Comparison of ENCODE assay signal across 33 cellular contexts in genomic region chr4:123198706-123199105, GRCh38.
"Had no signal": no experiment of that assay in that cellular context is flagged by ENCODE, and none has a peak within 500 bp of the region (broad histone marks: within the 10 kb centered on the region; RNA-seq: fewer than 3 reads in every experiment).

No MANE protein-coding gene starts in this region.

- FAIRE-seq: endometrium, keratinocyte had no signal

- H3K4me3 Mint-ChIP-seq: activated naive CD8-positive, alpha-beta T cell; nephron; stimulated activated naive B cell treated with anti-CD40 and anti-IgM and Interleukin-4, amounts not matched to agents 10 μg/mL and 1 μg/mL and 100 μg/mL, for 72 hours had no signal

- H3K27me3 Mint-ChIP-seq: activated naive CD8-positive, alpha-beta T cell; progenitor cell of endocrine pancreas; stimulated activated naive B cell treated with anti-CD40 and anti-IgM and Interleukin-4, amounts not matched to agents 10 μg/mL and 1 μg/mL and 100 μg/mL, for 72 hours had no signal

- H3K4me1 ChIP-seq: adrenal gland, breast epithelium, colonic mucosa, gastrocnemius medialis, upper lobe of right lung had no signal

- H3K9me3 Mint-ChIP-seq: nephron had no signal

- H3K36me3 ChIP-seq: adrenal gland, ascending aorta, breast epithelium, colonic mucosa, esophagus squamous epithelium, gastrocnemius medialis, ovary, sigmoid colon, suprapubic skin, tibial artery, upper lobe of right lung had no signal

- H3K27me3 ChIP-seq: adrenal gland, ascending aorta, breast epithelium, colonic mucosa, esophagus squamous epithelium, gastrocnemius medialis, ovary, sigmoid colon, suprapubic skin, tibial artery, upper lobe of right lung had no signal

- H3K4me2 ChIP-seq: smooth muscle cell had no signal

- H3K27ac Mint-ChIP-seq: activated naive CD8-positive, alpha-beta T cell; nephron; progenitor cell of endocrine pancreas; stimulated activated naive B cell treated with anti-CD40 and anti-IgM and Interleukin-4, amounts not matched to agents 10 μg/mL and 1 μg/mL and 100 μg/mL, for 72 hours had no signal

- H3K9me3 ChIP-seq: adrenal gland, ascending aorta, breast epithelium, colonic mucosa, esophagus squamous epithelium, gastrocnemius medialis, mucosa of descending colon, ovary, sigmoid colon, suprapubic skin, tibial artery, upper lobe of right lung had no signal

- DNase-seq: activated CD4-positive, alpha-beta T cell treated with anti-CD3 and anti-CD28 coated beads for 48 hours; activated CD4-positive, alpha-beta T cell treated with anti-CD3 and anti-CD28 coated beads, Interleukin-2, amount 50 U/mL, for 48 hours; activated CD8-positive, alpha-beta memory T cell treated with anti-CD3 and anti-CD28 coated beads for 24 hours; activated effector memory CD4-positive, alpha-beta T cell treated with Interleukin-2 at 50 U/mL for 16 hours; activated naive CD4-positive, alpha-beta T cell treated with Interleukin-2 at 50 U/mL for 16 hours; adrenal gland; central memory CD4-positive, alpha-beta T cell; colonic mucosa; effector CD8-positive, alpha-beta T cell; esophagus squamous epithelium; gastrocnemius medialis; glutamatergic neuron; left cardiac atrium; left ventricle myocardium superior; mucosa of descending colon; ovary; sigmoid colon; stimulated activated CD4-positive, alpha-beta T cell treated with anti-CD3 and anti-CD28 coated beads, Interleukin-1b, Interleukin-23, amount 100 ng/mL, for 48 hours; stimulated activated naive B cell treated with anti-CD40 and anti-IgM and Interleukin-4, amounts not matched to agents 10 μg/mL and 1 μg/mL and 100 μg/mL, for 72 hours; tibial artery; upper lobe of right lung had no signal

- H3K4me3 ChIP-seq: adrenal gland, ascending aorta, breast epithelium, colonic mucosa, esophagus squamous epithelium, gastrocnemius medialis, mucosa of descending colon, ovary, sigmoid colon, smooth muscle cell, suprapubic skin, tibial artery, upper lobe of right lung had no signal

- H3K4me1 Mint-ChIP-seq: nephron; stimulated activated naive B cell treated with anti-CD40 and anti-IgM and Interleukin-4, amounts not matched to agents 10 μg/mL and 1 μg/mL and 100 μg/mL, for 72 hours had no signal

- ATAC-seq: activated CD4-positive, CD25-positive, alpha-beta regulatory T cell treated with anti-CD3 and anti-CD28 coated beads, Interleukin-2, amount 50 U/mL, for 24 hours; gastrocnemius medialis; left cardiac atrium; left ventricle myocardium superior; mucosa of descending colon; stimulated activated naive B cell treated with anti-CD40 and anti-IgM and Interleukin-4, amounts not matched to agents 10 μg/mL and 1 μg/mL and 100 μg/mL, for 72 hours; upper lobe of right lung had no signal

- H3K27ac ChIP-seq: adrenal gland, ascending aorta, breast epithelium, colonic mucosa, epithelial cell of prostate, esophagus squamous epithelium, gastrocnemius medialis, ovary, sigmoid colon, suprapubic skin, tibial artery, upper lobe of right lung, VCaP had no signal
